Comparison of ENCODE assay signal across 1 cellular context in genomic region chr13:106529415-106530208, GRCh38.
TF ChIP-seq lines count a peak whose summit lies in the region.

No MANE protein-coding gene starts in this region.

TF ChIP-seq in endothelial cell of umbilical vein, 7 proteins besides CTCF, POLR2A, EP300 and RAD21 (continued from another document):
- TF ChIP-seq MAX (IDR thresholded peaks at IDR 0.05; ENCODE audit: insufficient read depth, insufficient read length) (no peak), GATA2 (IDR thresholded peaks at IDR 0.05; ENCODE audit: insufficient read depth, insufficient read length, low read depth, low read length) (no peak)
